In the genomic region with DNA sequence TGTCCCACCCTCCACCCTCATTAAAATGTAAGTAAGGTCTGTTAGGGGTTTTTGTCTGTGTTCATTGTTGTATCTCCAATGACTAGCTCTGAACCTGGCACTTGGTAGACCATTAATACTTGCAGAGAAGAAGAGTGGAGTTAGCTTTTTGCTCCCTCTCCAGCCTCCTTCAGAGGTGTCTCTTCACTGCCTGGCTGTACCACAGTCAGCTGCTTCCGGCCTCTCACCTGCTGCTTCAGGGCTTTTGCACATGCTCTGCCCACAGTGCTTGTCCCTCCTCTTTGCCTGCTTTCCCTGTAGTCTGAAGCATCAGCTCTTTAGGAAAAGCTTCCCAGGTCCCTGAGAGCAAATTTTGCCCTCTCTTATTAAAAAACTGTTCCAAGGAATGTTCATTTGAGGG, we compare ENCODE assay signal across 22 cellular contexts.
"Had no signal": no experiment of that assay in that cellular context is flagged by ENCODE, and none has a peak within 500 bp of the region (broad histone marks: within the 10 kb centered on the region; RNA-seq: fewer than 3 reads in every experiment).

No MANE protein-coding gene starts in this region.

- H3K4me3 Mint-ChIP-seq: IgD-negative memory B cell; T-cell; T-helper 1 cell treated with Interleukin-12 subunit alpha and Interleukin-12 subunit beta and Interleukin-4 antibody, amounts not matched to agents 30 μg/mL and 1 μg/mL, for 36 hours had no signal

- ATAC-seq: K562, T-cell had no signal

- H3K27ac Mint-ChIP-seq: IgD-negative memory B cell; T-cell; T-helper 1 cell treated with Interleukin-12 subunit alpha and Interleukin-12 subunit beta and Interleukin-4 antibody, amounts not matched to agents 30 μg/mL and 1 μg/mL, for 36 hours had no signal

- DNase-seq: MV-4-11, NCI-H1048, NCI-H1105, NCI-H1417, NCI-H1436 treated with DMSO at 0.1 percent for 48 hours, NCI-H1694, NCI-H187 treated with DMSO at 0.1 percent for 48 hours, NCI-H2081, NCI-H2107, NCI-H2227 treated with DMSO at 0.1 percent for 48 hours, NCI-H526, NCI-H82, SK-N-SH, SW 1271, T-cell had no signal

- H3K4me2 ChIP-seq: SK-N-SH had no signal

- H3K9ac ChIP-seq: SK-N-SH had no signal

- H3K27ac ChIP-seq: HL-60, RWPE1 had no signal

- H3K9me3 Mint-ChIP-seq: IgD-negative memory B cell; T-cell; T-helper 1 cell treated with Interleukin-12 subunit alpha and Interleukin-12 subunit beta and Interleukin-4 antibody, amounts not matched to agents 30 μg/mL and 1 μg/mL, for 36 hours had no signal

- H3K4me3 ChIP-seq: K562 had no signal

- FAIRE-seq: HTR-8/SVneo, K562, RCC 7860 had no signal

- H3K4me1 Mint-ChIP-seq: IgD-negative memory B cell, T-cell had no signal

- H3K27me3 Mint-ChIP-seq: IgD-negative memory B cell, T-cell had no signal

- H3K9me3 ChIP-seq: SK-N-SH had no signal
